In the genomic region with DNA sequence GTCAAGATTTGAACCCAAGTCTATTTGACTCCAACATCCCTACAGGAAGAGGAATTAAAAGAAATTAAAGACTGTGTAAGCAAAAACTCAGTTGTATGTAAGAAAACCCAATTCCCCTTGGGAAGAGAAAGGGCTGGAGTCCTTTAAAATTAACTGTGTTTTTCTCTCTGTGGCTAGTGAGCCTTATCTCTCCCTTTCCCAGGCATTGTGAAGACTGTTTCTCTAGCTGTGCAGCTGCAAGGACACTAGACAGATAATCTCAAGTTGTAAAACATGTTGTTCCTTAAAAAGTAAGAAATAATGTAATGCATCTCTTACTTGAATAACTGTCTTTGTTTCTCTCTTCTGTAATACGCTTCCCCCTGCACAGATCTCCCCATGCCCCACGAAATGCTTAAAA, we compare ENCODE assay signal across 13 cellular contexts. TPM values are rescaled to one million over a fixed set of nuclear protein-coding genes. Genes with fewer than 3 reads are reported as not detected.
"Had no signal": no experiment of that assay in that cellular context is flagged by ENCODE, and none has a peak within 500 bp of the region (broad histone marks: within the 10 kb centered on the region; RNA-seq: fewer than 3 reads in every experiment).

No MANE protein-coding gene starts in this region.

RNA-seq across cellular contexts. Expression of gene F13B, which starts 29.9 kb away (rescaled TPM):
- total RNA-seq: activated CD4-positive, alpha-beta memory T cell treated with anti-CD3 and anti-CD28 coated beads, Interleukin-2, amount 10 ng/mL, durations not matched to agents 7 days and 5 days; activated CD4-positive, alpha-beta T cell treated with anti-CD3 and anti-CD28 coated beads for 36 hours; activated CD4-positive, alpha-beta T cell treated with anti-CD3 and anti-CD28 coated beads, Interleukin-2, amount 10 ng/mL, durations not matched to agents 7 days and 5 days; activated CD8-positive, alpha-beta memory T cell treated with anti-CD3 and anti-CD28 coated beads, Interleukin-2, amount 10 ng/mL, durations not matched to agents 7 days and 5 days; activated CD8-positive, alpha-beta T cell treated with anti-CD3 and anti-CD28 coated beads, Interleukin-2, amount 10 ng/mL, durations not matched to agents 7 days and 5 days; activated naive CD8-positive, alpha-beta T cell treated with anti-CD3 and anti-CD28 coated beads, Interleukin-2, amount 10 ng/mL, durations not matched to agents 7 days and 5 days; activated T-helper 2 cell treated with anti-CD3 and anti-CD28 coated beads, Interferon-gamma antibody, Interleukin-2, Interleukin-4, amounts not matched to agents 10 μg/mL and 5 μg/mL and 100 μg/mL, durations not matched to agents 14 hours and 24 hours and 36 hours; ascending aorta; breast epithelium; cardiac septum; cerebellum; WTC11 had no signal
- polyA plus RNA-seq: adipose tissue had no signal

RNA-seq across cellular contexts. Expression of gene ASPM, which starts 49.5 kb away (rescaled TPM):
- total RNA-seq: ascending aorta had no signal
